14 cellular contexts compared by ENCODE assay signal in the genomic region with DNA sequence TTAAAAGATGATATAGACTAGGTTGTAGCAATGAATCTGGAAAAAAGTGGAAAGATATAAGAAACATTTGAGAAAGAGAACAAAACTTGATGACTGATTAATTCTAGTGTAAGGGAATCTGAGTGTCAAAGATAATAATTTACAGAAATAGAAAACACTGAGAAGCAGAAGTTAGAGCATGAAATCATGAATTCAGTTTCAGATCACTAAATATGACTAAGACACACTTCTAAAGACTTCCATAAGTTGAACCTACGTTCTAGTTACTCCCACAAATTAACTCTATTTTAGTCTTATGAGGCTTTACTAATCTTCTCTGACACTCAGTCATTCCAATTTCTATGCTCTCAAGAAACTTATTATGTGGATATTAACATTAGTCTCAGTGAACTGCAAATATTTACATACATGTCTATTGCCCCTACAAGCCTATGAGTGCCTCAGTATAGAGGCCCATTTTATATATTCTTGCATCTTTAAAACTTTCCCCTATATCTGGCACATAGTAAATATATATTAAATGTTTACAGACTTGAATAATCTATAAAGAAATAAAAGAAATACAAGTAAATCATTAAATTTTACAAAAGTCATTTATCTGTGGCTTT.
DNase-seq lines count a peak whose midpoint lies in the region; ATAC-seq and TF ChIP-seq lines count a peak whose summit lies in the region.
"Had no signal": no experiment of that assay in that cellular context is flagged by ENCODE, and none has a peak within 500 bp of the region (broad histone marks: within the 10 kb centered on the region; RNA-seq: fewer than 3 reads in every experiment).

No MANE protein-coding gene starts in this region.

- H3K36me3 ChIP-seq in OCI-LY3 (replicated peaks; ENCODE audit: low read depth, low read length) (peaks cover 52% of the 10 kb centered on the region), HAP-1 (replicated peaks) (peaks cover 56% of the 10 kb centered on the region)

- peak overlapping the region; percentile 84 for H3K27ac ChIP-seq in OCI-LY3 (ENCODE audit: low read length)
- H3K27ac ChIP-seq: spleen had no signal

- no peak overlapping the region for H2AFZ ChIP-seq in OCI-LY3 (ENCODE audit: low read depth, low read length)

- in situ Hi-C loops in HAP-1 (cut with MboI; ENCODE audit: low sequenced_read_pairs), result no loop called here

- H3K4me1 ChIP-seq in OCI-LY3 (ENCODE audit: low read length) (peaks cover 23% of the 10 kb centered on the region), HAP-1 (no peaks in the 10 kb centered on the region)
- H3K4me1 ChIP-seq: spleen had no signal

- no peaks in the 10 kb centered on the region for H3K27me3 ChIP-seq in OCI-LY3 (ENCODE audit: low read depth, low read length)
- no peaks in the 10 kb centered on the region for H3K27me3 ChIP-seq in HAP-1 (ENCODE audit: low read depth)
- H3K27me3 ChIP-seq: spleen had no signal

- no peaks in the 10 kb centered on the region for H4K20me1 ChIP-seq in OCI-LY3 (ENCODE audit: insufficient read depth, low read length)

- TF ChIP-seq CTCF in OCI-LY3 (IDR thresholded peaks at IDR 0.05; ENCODE audit: low read depth, low read length), result no peak

- H3K79me2 ChIP-seq in OCI-LY3 (ENCODE audit: low read length), result no peaks in the 10 kb centered on the region

- H3K9me3 ChIP-seq in OCI-LY3 (ENCODE audit: insufficient read depth, low read length), result no peaks in the 10 kb centered on the region
- H3K9me3 ChIP-seq in HAP-1, result no peaks in the 10 kb centered on the region
- H3K9me3 ChIP-seq: spleen had no signal

- ATAC-seq in GM18499 (IDR thresholded peaks at IDR 0.05; ENCODE audit: insufficient read depth, unreplicated experiment) (peak; percentile 92), GM19467 (IDR thresholded peaks at IDR 0.05; ENCODE audit: unreplicated experiment) (peak; percentile 96), HG02973 (IDR thresholded peaks at IDR 0.05; ENCODE audit: unreplicated experiment) (peak; percentile 90)
- ATAC-seq: naive thymus-derived CD4-positive, alpha-beta T cell had no signal

- H3K9ac ChIP-seq in OCI-LY3 (ENCODE audit: low read length), result peak overlapping the region; percentile 42

- peak overlapping the region; percentile 64 for H3K4me2 ChIP-seq in OCI-LY3 (ENCODE audit: low read length)

- DNase-seq in hepatic stellate cell (ENCODE audit: low spot score) (no peak), T-helper 2 cell (no peak), activated T-cell treated with anti-CD3 and anti-CD28 coated beads for 4 hours (no peak), HAP-1 (ENCODE audit: low spot score in 2 of 2) (no peak)
- DNase-seq: CD4-positive, CD25-positive, alpha-beta regulatory T cell; effector CD8-positive, alpha-beta T cell; naive thymus-derived CD4-positive, alpha-beta T cell; NCI-H526; spleen; stimulated activated naive CD4-positive, alpha-beta T cell had no signal

- peak overlapping the region; percentile 45 for H3K4me3 ChIP-seq in OCI-LY3 (ENCODE audit: low read length)
- H3K4me3 ChIP-seq in HAP-1, result no peak overlapping the region
- H3K4me3 ChIP-seq: spleen had no signal
